In the genomic region with DNA sequence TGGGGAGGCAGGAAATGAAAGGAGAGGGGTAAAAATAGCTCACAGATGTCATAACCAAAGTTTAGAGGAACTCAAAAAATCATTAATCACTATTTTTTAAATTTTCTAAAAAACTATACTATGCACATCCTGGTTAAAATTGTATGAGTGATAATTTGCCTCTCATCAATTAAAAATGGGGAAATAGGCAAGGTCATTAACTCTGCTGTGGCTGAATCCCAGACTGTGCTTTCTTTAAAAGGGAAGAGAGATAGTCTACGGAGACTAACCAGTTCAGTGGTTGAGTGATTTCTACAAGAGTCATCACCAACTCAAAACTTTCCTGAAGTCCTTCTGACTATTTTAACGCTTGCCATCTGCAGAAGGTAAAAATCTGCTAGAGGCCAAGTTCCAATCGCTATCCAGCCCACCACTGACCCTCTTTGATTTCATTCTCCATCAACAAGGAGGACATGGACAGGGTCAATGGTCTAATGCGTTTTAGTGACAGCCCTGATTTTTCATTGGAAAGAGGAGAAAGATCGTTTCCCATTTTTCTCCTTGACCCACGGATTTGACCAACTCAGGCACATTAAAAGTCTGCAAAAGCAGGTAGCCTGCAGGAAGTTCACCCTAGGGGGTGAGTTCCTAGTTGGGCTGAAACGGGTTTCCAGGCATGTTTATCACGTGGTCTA, we compare ENCODE assay signal across 9 cellular contexts. TPM values are rescaled to one million over a fixed set of nuclear protein-coding genes. Genes with fewer than 3 reads are reported as not detected.
DNase-seq lines count a peak whose midpoint lies in the region; ATAC-seq, FAIRE-seq and TF ChIP-seq lines count a peak whose summit lies in the region.
"Had no signal": no experiment of that assay in that cellular context is flagged by ENCODE, and none has a peak within 500 bp of the region (broad histone marks: within the 10 kb centered on the region; RNA-seq: fewer than 3 reads in every experiment).

No MANE protein-coding gene starts in this region.

- H3K4me3 ChIP-seq in OCI-LY1 (ENCODE audit: low read depth, low read length, poor library complexity, severe bottlenecking) (peak overlapping the region; percentile 84), H1 (ENCODE audit: extremely low read depth in 1 of 4, insufficient read depth in 2 of 4, low read depth in 3 of 4, low read length in 4 of 4) (peak overlapping the region; percentile 50 to 74 (median 64))

- peak; percentile 15 for ATAC-seq in HG02870 (IDR thresholded peaks at IDR 0.05; ENCODE audit: unreplicated experiment)
- no peak for ATAC-seq in naive thymus-derived CD8-positive, alpha-beta T cell

- TF ChIP-seq RAD21 in H1 (IDR thresholded peaks at IDR 0.05 in 1 of 2, conservative IDR thresholded peaks at IDR 0.05 in 1 of 2; ENCODE audit: low read depth in 2 of 2, low read length in 2 of 2): no peak

- no peaks in the 10 kb centered on the region for H3F3A ChIP-seq in OCI-LY1 (ENCODE audit: insufficient read depth, low read length)

- peak overlapping the region; percentile 60; the same call in 1 of the 2 replicates for H2BK5ac ChIP-seq in H1 (ENCODE audit: low read depth, low read length)

- TF ChIP-seq POLR2A in H1 (IDR thresholded peaks at IDR 0.05; ENCODE audit: control extremely low read depth in 1 of 2, low read depth in 2 of 2, low read length in 2 of 2): no peak

- no peaks in the 10 kb centered on the region for H3K9me2 ChIP-seq in OCI-LY1 (ENCODE audit: low read depth, low read length)

- no peak overlapping the region for H4K8ac ChIP-seq in H1 (ENCODE audit: extremely low read depth, insufficient read depth, low read length)

- peaks cover 6% of the 10 kb centered on the region for H3K23me2 ChIP-seq in H1 (ENCODE audit: low read depth, low read length)

- H4K5ac ChIP-seq in H1 (ENCODE audit: insufficient read length, low read depth, low read length): no peak overlapping the region

- H3K36me3 Mint-ChIP-seq in activated naive CD4-positive, alpha-beta T cell treated with anti-CD3 and anti-CD28 coated beads for 36 hours (ENCODE audit: low read depth): peaks cover 17% of the 10 kb centered on the region
- H3K36me3 Mint-ChIP-seq in naive thymus-derived CD8-positive, alpha-beta T cell: peaks cover 2 to 13% (median 5%) of the 10 kb centered on the region in 3 donors

- POLR2A ChIA-PET in H1 (lab: Charles Lee; ENCODE audit: partially characterized antibody): interaction anchor here (0.6 to 2.8 kb wide), 9 partner anchors 11 to 665 kb away, joined by 3 to 10 read pairs (median 3); no protein-coding TSS in a partner anchor
- POLR2A ChIA-PET in naive thymus-derived CD8-positive, alpha-beta T cell (lab: Charles Lee): interaction anchor here (0.6 to 5.8 kb wide), 16 partner anchors 9 to 655 kb away, joined by 3 to 105 read pairs (median 6); partner anchors contain the start of gene KBTBD8

- H3K4me1 Mint-ChIP-seq in activated naive CD4-positive, alpha-beta T cell treated with anti-CD3 and anti-CD28 coated beads for 36 hours (ENCODE audit: low read depth): peaks cover 60% of the 10 kb centered on the region
- H3K4me1 Mint-ChIP-seq in naive thymus-derived CD8-positive, alpha-beta T cell: peaks cover 42 to 77% (median 73%) of the 10 kb centered on the region in 4 donors

- no peak overlapping the region for H2BK20ac ChIP-seq in H1 (ENCODE audit: low read length)

- H3K23ac ChIP-seq in H1 (ENCODE audit: insufficient read length): no peak overlapping the region

- no peak for TF ChIP-seq EP300 in H1 (IDR thresholded peaks at IDR 0.05; ENCODE audit: borderline replicate concordance in 1 of 2, low read depth in 2 of 2, low read length in 2 of 2)

- H3K36me3 ChIP-seq in OCI-LY1 (ENCODE audit: insufficient read depth, low read length) (peaks cover 4% of the 10 kb centered on the region; the same call in 1 of the 2 replicates), H1 (ENCODE audit: control insufficient read depth in 2 of 4, insufficient read depth in 4 of 4, low read length in 3 of 4) (no peaks in the 10 kb centered on the region)

- H3K9ac ChIP-seq in OCI-LY1 (ENCODE audit: low read length) (peak overlapping the region; percentile 88), H1 (replicated peaks in 1 of 4; ENCODE audit: extremely low read depth in 1 of 4, low read depth in 3 of 4, low read length in 3 of 4) (peak overlapping the region in 3 of 4 experiments; percentile 15 to 89 (median 86); a peak in 6 of 7 replicates)

- peak overlapping the region; percentile 76 for H3K4me3 Mint-ChIP-seq in activated naive CD4-positive, alpha-beta T cell treated with anti-CD3 and anti-CD28 coated beads for 36 hours
- peak overlapping the region; percentile 70 to 90 (median 83) for H3K4me3 Mint-ChIP-seq in naive thymus-derived CD8-positive, alpha-beta T cell

- FAIRE-seq in H1 (lab: Jason Lieb, UNC): no peak
- FAIRE-seq: islet of Langerhans had no signal

- no peak for TF ChIP-seq CTCF in OCI-LY1 (IDR thresholded peaks at IDR 0.05; ENCODE audit: low read length)
- TF ChIP-seq CTCF in H1 (IDR thresholded peaks at IDR 0.05; ENCODE audit: control extremely low read depth in 1 of 3, insufficient read depth in 1 of 3, low read depth in 1 of 3, low read length in 3 of 3): no peak

- H3K9me3 Mint-ChIP-seq in activated naive CD4-positive, alpha-beta T cell treated with anti-CD3 and anti-CD28 coated beads for 36 hours: peaks cover 6% of the 10 kb centered on the region
- peaks cover 0 to 31% (median 3%) of the 10 kb centered on the region in 9 donors for H3K9me3 Mint-ChIP-seq in naive thymus-derived CD8-positive, alpha-beta T cell

- H3K27me3 Mint-ChIP-seq in activated naive CD4-positive, alpha-beta T cell treated with anti-CD3 and anti-CD28 coated beads for 36 hours (ENCODE audit: low read depth): no peaks in the 10 kb centered on the region
- H3K27me3 Mint-ChIP-seq in naive thymus-derived CD8-positive, alpha-beta T cell: no peaks in the 10 kb centered on the region

- H2BK15ac ChIP-seq in H1 (ENCODE audit: low read length): no peak overlapping the region

- H3K27me3 ChIP-seq in OCI-LY1 (ENCODE audit: insufficient read depth, low read length) (no peaks in the 10 kb centered on the region), H1 (replicated peaks in 1 of 4; ENCODE audit: control insufficient read depth in 3 of 4, extremely low read depth in 1 of 4, insufficient read depth in 3 of 4, low read length in 3 of 4) (no peaks in the 10 kb centered on the region)

- H3K14ac ChIP-seq in H1 (ENCODE audit: insufficient read length): no peak overlapping the region

- CTCF ChIA-PET in activated naive CD4-positive, alpha-beta T cell treated with anti-CD3 and anti-CD28 coated beads for 36 hours (lab: Charles Lee): interaction anchor here (1.3 to 1.6 kb wide), 2 partner anchors 11 to 540 kb away, joined by 3 to 4 read pairs; no protein-coding TSS in a partner anchor
- CTCF ChIA-PET in H1 (lab: Charles Lee; ENCODE audit: partially characterized antibody): interaction anchor here (1.1 to 1.6 kb wide), 4 partner anchors 9 to 544 kb away, joined by 3 to 5 read pairs (median 4); no protein-coding TSS in a partner anchor

- no peak overlapping the region for H2BK120ac ChIP-seq in H1 (replicated peaks; ENCODE audit: low read depth, low read length)

- H3K27ac Mint-ChIP-seq in activated naive CD4-positive, alpha-beta T cell treated with anti-CD3 and anti-CD28 coated beads for 36 hours: peak overlapping the region; percentile 84
- peak overlapping the region; percentile 20 to 91 (median 85) for H3K27ac Mint-ChIP-seq in naive thymus-derived CD8-positive, alpha-beta T cell

- H3K27ac ChIP-seq in OCI-LY1 (ENCODE audit: low read depth, low read length, poor library complexity, severe bottlenecking) (peak overlapping the region; percentile 63), H1 (ENCODE audit: low read depth, low read length) (peak overlapping the region; percentile 84)

- H3K4me1 ChIP-seq in OCI-LY1 (ENCODE audit: insufficient read depth, low read length, severe bottlenecking) (peaks cover 52% of the 10 kb centered on the region), H1 (replicated peaks in 1 of 4; ENCODE audit: control insufficient read depth in 3 of 4, insufficient read depth in 4 of 4, low read length in 3 of 4) (peaks cover 3 to 14% (median 7%) of the 10 kb centered on the region in 4 experiments)

- no peak for DNase-seq in activated naive CD4-positive, alpha-beta T cell treated with anti-CD3 and anti-CD28 coated beads for 36 hours
- no peak for DNase-seq in activated naive CD4-positive, alpha-beta T cell treated with anti-CD3 and anti-CD28 coated beads, Interleukin-2, amount 50 U/mL, for 16 hours
- no peak for DNase-seq in H1 (ENCODE audit: low read depth in 1 of 2, low spot score in 2 of 2)
- no peak for DNase-seq in naive thymus-derived CD8-positive, alpha-beta T cell
- DNase-seq in NCI-H187 (lab: John Stamatoyannopoulos, UW): no peak
- no peak for DNase-seq in NCI-H187 treated with DMSO at 0.1 percent for 48 hours (lab: John Stamatoyannopoulos, UW)

- H2AK5ac ChIP-seq in H1 (ENCODE audit: low read depth, low read length): no peak overlapping the region

- H3K9me3 ChIP-seq in OCI-LY1 (ENCODE audit: low read length) (no peaks in the 10 kb centered on the region), H1 (ENCODE audit: insufficient read depth in 2 of 2, low read depth in 1 of 2, low read length in 1 of 2) (no peaks in the 10 kb centered on the region)

- H4K91ac ChIP-seq in H1 (replicated peaks; ENCODE audit: insufficient read length, low read length): no peak overlapping the region

- H3K56ac ChIP-seq in H1 (replicated peaks; ENCODE audit: insufficient read length, low read depth, low read length): no peak overlapping the region

- H3K4ac ChIP-seq in H1 (replicated peaks; ENCODE audit: insufficient read length, low read depth, low read length): no peak overlapping the region

- H3K18ac ChIP-seq in H1 (ENCODE audit: extremely low read depth, low read length): peak overlapping the region; percentile 71; the same call in 1 of the 2 replicates

- H2AFZ ChIP-seq in OCI-LY1 (ENCODE audit: low read length) (no peak overlapping the region), H1 (ENCODE audit: low read length) (peak overlapping the region; percentile 42; the same call in 1 of the 2 replicates)

- H2BK12ac ChIP-seq in H1 (ENCODE audit: low read depth, low read length): no peak overlapping the region

- H4K20me1 ChIP-seq in OCI-LY1 (ENCODE audit: insufficient read depth, low read length) (no peaks in the 10 kb centered on the region), H1 (replicated peaks in 1 of 2; ENCODE audit: control insufficient read depth in 1 of 2, insufficient read depth in 2 of 2, low read length in 2 of 2) (no peaks in the 10 kb centered on the region)

- intact Hi-C loops in activated naive CD4-positive, alpha-beta T cell treated with anti-CD3 and anti-CD28 coated beads for 36 hours (cut with micrococcal nuclease): loop anchor here (1.0 to 10.0 kb wide), 13 partner anchors 18 to 1429 kb away; partner anchors contain the start of genes EOGT, SLC25A26 and UBA3

- H3K79me2 ChIP-seq in OCI-LY1 (ENCODE audit: insufficient read depth, low read length): peaks cover 7% of the 10 kb centered on the region; the same call in 1 of the 2 replicates
- peaks cover 0 to 13% of the 10 kb centered on the region in 2 experiments; a peak in 2 of 4 replicates for H3K79me2 ChIP-seq in H1 (ENCODE audit: control insufficient read depth in 1 of 2, insufficient read depth in 2 of 2, low read length in 2 of 2)

- WGBS in H1 (ENCODE audit: extremely low coverage in 1 of 2, insufficient coverage in 1 of 2, insufficient read length in 1 of 2, insufficient replicate concordance in 2 of 2, low coverage in 1 of 2, low lambda C conversion rate in 2 of 2, missing lambda C conversion rate in 1 of 2), 2 experiments: 40% methylated on average over 8 of the region's 8 CpGs; no CpG with 5 or more reads in 1 of the 2 experiments

- peaks cover 7% of the 10 kb centered on the region for H3K79me1 ChIP-seq in H1 (ENCODE audit: low read depth, low read length)

- H3K4me2 ChIP-seq in OCI-LY1 (ENCODE audit: low read length) (peak overlapping the region; percentile 92), H1 (ENCODE audit: insufficient read depth in 1 of 2, low read depth in 2 of 2, low read length in 2 of 2) (peak overlapping the region; percentile 75 to 95)

RNA-seq across cellular contexts. Expression of gene SUCLG2, which starts 0.8 kb away (rescaled TPM):
- total RNA-seq in activated naive CD4-positive, alpha-beta T cell treated with anti-CD3 and anti-CD28 coated beads for 36 hours: 10 to 100 TPM; 81.3 to 85.3 TPM
- total RNA-seq in H1 (2021; fragmentation: NEBNext Ultra II Directional; extraction: Animal tissue kit (Norgen Biotek cat#: 25700)): 42.9 and 46.2 TPM in 2 replicates
- polyA plus RNA-seq in H1 (2011; rRNA removed): 8.1 and 12.9 TPM in 2 replicates
- polyA plus RNA-seq in H1 (2011; cell fraction: cytosol; rRNA removed): 20.3 TPM
- polyA plus RNA-seq in H1 (2011; cell fraction: nucleus; rRNA removed): 8.9 TPM
- 30.2 to 41.4 TPM (median 32.5 TPM) in 4 replicates for polyA plus RNA-seq in H1 (2012, experiment 1 of 2)
- polyA plus RNA-seq in H1 (2012, experiment 2 of 2): 4.3 TPM
- polyA plus RNA-seq in H1 (2013, experiment 1 of 2): 35.2 TPM
- polyA plus RNA-seq in H1 (2013, experiment 2 of 2): 33.5 TPM
- 14.5 and 19.4 TPM in 2 replicates for polyA minus RNA-seq in H1 (2011; rRNA and poly(A)+ RNA removed)
- polyA minus RNA-seq in H1 (2011; cell fraction: cytosol; rRNA and poly(A)+ RNA removed): 15.0 TPM
- 23.4 TPM for polyA minus RNA-seq in H1 (2011; cell fraction: nucleus; rRNA and poly(A)+ RNA removed)
- 10 to 100 TPM; 62.7 to 64.6 TPM for total RNA-seq in naive thymus-derived CD8-positive, alpha-beta T cell
- polyA plus RNA-seq in naive thymus-derived CD8-positive, alpha-beta T cell: 10 to 100 TPM; 79.7 to 93.8 (median 91.4) TPM
